1 cellular context compared by ENCODE assay signal in the genomic region with DNA sequence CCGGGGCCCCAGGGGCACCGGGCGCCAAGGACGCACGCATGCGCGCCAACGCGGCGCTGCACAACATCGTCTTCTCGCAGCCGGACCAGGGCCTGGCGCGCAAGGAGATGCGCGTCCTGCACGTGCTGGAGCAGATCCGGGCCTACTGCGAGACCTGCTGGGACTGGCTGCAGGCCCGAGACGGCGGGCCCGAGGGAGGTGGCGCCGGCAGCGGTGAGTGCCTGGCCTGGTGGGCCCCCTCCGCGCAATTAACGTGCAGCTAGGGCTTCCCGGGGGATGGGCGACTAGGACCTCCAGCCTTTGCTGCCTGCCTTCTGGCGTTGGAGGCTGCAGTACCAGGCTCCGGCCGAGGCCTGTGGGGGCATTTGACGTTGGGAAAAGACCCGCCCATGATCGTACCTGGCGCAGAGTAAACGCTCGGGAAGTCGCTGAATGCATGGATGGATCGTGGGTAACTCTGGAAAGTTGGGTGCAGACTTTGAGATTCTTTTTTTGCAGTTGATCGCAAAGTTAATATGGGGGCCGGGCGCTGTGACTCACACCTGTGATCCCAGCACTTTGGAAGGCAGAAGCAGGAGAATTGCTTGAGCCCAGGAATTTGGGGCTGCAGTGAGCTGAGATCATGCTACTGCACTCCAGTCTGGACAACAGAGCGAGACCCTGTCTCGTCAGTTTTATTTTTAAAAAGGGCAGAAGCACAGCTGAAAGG.
TF ChIP-seq lines count a peak whose summit lies in the region.

No MANE protein-coding gene starts in this region.

TF ChIP-seq in H1, 55 proteins besides CTCF, POLR2A, EP300 and RAD21:
- TF ChIP-seq GTF2F1 (IDR thresholded peaks at IDR 0.05; ENCODE audit: borderline replicate concordance, low read depth, low read length) (no peak), MAX (IDR thresholded peaks at IDR 0.05) (peak; percentile 67; the same call in 1 of the 2 replicates)
- TF ChIP-seq, protein P1, sequence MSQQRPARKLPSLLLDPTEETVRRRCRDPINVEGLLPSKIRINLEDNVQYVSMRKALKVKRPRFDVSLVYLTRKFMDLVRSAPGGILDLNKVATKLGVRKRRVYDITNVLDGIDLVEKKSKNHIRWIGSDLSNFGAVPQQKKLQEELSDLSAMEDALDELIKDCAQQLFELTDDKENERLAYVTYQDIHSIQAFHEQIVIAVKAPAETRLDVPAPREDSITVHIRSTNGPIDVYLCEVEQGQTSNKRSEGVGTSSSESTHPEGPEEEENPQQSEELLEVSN (IDR thresholded peaks at IDR 0.05) = peak; percentile 43; the same call in 1 of the 2 replicates
